In the genomic region with DNA sequence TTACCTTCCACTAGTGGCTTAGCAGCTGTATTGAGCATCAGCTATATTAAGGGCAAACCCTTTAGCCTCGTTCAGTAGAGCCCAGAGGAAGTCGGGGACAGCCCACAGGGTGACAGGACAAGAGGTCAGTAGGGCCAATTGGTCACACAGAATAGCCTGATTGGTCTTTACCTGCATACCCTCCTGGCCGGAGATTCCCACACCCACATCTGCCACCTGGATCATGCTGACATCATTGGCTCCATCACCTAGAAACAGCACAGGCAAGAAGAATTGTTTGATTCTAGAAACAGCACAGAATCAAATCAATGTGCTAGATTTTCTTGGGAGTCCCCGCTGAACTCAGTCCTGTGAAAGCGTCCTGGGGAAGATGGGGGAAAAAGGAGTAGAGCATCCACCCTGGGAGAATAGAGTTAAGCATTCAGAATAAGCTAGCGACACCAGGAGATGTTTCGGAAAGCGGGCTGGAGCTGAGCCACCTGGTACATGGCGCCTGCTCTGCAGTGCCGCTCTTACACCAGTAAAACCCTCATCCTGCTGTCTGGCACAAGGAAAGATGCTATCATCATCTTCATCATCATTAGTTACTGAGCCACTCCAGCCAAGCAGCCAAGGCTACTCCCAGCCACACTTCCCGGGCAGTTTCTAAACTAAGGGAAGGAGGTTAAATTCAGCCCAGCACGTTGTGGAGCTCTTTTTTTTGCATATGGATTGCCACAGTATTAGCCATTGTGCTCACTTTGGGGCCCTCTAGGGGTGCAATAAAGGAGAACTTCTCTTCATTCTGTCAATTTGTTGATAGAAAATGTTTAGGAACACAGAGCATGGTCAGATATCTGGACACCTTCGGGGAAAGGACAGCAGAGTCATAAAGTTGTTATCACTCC, we compare ENCODE assay signal across 10 cellular contexts.
A peak's percentile ranks its signal among the peaks of the same experiment; 100 is the strongest.
DNase-seq lines count a peak whose midpoint lies in the region; ATAC-seq and TF ChIP-seq lines count a peak whose summit lies in the region.
"Had no signal": no experiment of that assay in that cellular context is flagged by ENCODE, and none has a peak within 500 bp of the region (broad histone marks: within the 10 kb centered on the region; RNA-seq: fewer than 3 reads in every experiment).

No MANE protein-coding gene starts in this region.

- no peaks in the 10 kb centered on the region for H3K9me3 Mint-ChIP-seq in naive thymus-derived CD8-positive, alpha-beta T cell

- CTCF ChIA-PET in AG04450 (lab: Charles Lee): interaction anchor here (0.7 to 2.1 kb wide), 6 partner anchors 10 to 253 kb away, joined by 4 to 28 read pairs (median 6); no protein-coding TSS in a partner anchor

- no peak overlapping the region for H3K4me2 ChIP-seq in mesendoderm (ENCODE audit: low read length)

- peaks cover 0 to 85% (median 19%) of the 10 kb centered on the region in 3 donors for H3K36me3 Mint-ChIP-seq in naive thymus-derived CD8-positive, alpha-beta T cell

- no peak overlapping the region for H3K9ac ChIP-seq in mesendoderm (ENCODE audit: low read length)

- no peak overlapping the region for H4K8ac ChIP-seq in mesendoderm (ENCODE audit: low read depth, low read length)

- H2BK5ac ChIP-seq in mesendoderm (ENCODE audit: low read length): no peak overlapping the region

- H3K4me3 ChIP-seq in AG04450 (ENCODE audit: low read depth, low read length): no peak overlapping the region
- H3K4me3 ChIP-seq in cardiac fibroblast (replicated peaks in 1 of 2; ENCODE audit: low read depth in 2 of 2, low read length in 2 of 2): no peak overlapping the region
- H3K4me3 ChIP-seq in mesendoderm (ENCODE audit: low read length): no peak overlapping the region

- no peaks in the 10 kb centered on the region for H3K4me1 ChIP-seq in mesendoderm (ENCODE audit: control insufficient read depth, low read depth, low read length)

- no peak overlapping the region for H3K4ac ChIP-seq in mesendoderm (ENCODE audit: low read depth, low read length)

- no peak overlapping the region for H3K18ac ChIP-seq in mesendoderm (ENCODE audit: low read length)

- H4K5ac ChIP-seq in mesendoderm (ENCODE audit: low read length): no peak overlapping the region

- H3K27ac Mint-ChIP-seq in naive thymus-derived CD8-positive, alpha-beta T cell: no peak overlapping the region

- no peaks in the 10 kb centered on the region; the same call in 1 of the 2 replicates for H3K9me3 ChIP-seq in AG04450 (ENCODE audit: control insufficient read depth, insufficient read depth, low read length)

- H3K4me3 Mint-ChIP-seq in naive thymus-derived CD8-positive, alpha-beta T cell: no peak overlapping the region

- no peak overlapping the region for H2AK5ac ChIP-seq in mesendoderm (ENCODE audit: low read length)

- H2BK120ac ChIP-seq in mesendoderm (ENCODE audit: low read depth, low read length): no peak overlapping the region

- no peak overlapping the region for H2BK15ac ChIP-seq in mesendoderm (replicated peaks; ENCODE audit: low read depth)

- no peaks in the 10 kb centered on the region for H3K79me2 ChIP-seq in mesendoderm (ENCODE audit: control insufficient read depth, insufficient read depth, low read length)

- ATAC-seq in naive thymus-derived CD8-positive, alpha-beta T cell: no peak

- peaks cover 0 to 4% (median 0%) of the 10 kb centered on the region in 4 donors for H3K4me1 Mint-ChIP-seq in naive thymus-derived CD8-positive, alpha-beta T cell

- POLR2A ChIA-PET in AG04450 (lab: Yijun Ruan, JAX): no interaction called here
- POLR2A ChIA-PET in naive thymus-derived CD8-positive, alpha-beta T cell (lab: Charles Lee): no interaction called here

- H3K27ac ChIP-seq in AG04450 (ENCODE audit: low read depth, low read length) (no peak overlapping the region), mesendoderm (ENCODE audit: low read depth, low read length) (no peak overlapping the region)

- H3K36me3 ChIP-seq in mesendoderm (ENCODE audit: control insufficient read depth, insufficient read depth, low read length): no peaks in the 10 kb centered on the region

- WGBS in mesendoderm (ENCODE audit: extremely low coverage, insufficient coverage, low lambda C conversion rate): no CpG with 5 or more reads among the region's 13 CpGs

- TF ChIP-seq CTCF in AG04450 (IDR thresholded peaks at IDR 0.05; ENCODE audit: low read depth, low read length) (peak; percentile 49), LNCAP (IDR thresholded peaks at IDR 0.05) (peak; percentile 19; the same call in 1 of the 2 replicates), cardiac fibroblast (IDR thresholded peaks at IDR 0.05; ENCODE audit: low read depth, low read length) (no peak)

- H3K56ac ChIP-seq in mesendoderm (ENCODE audit: low read length): no peak overlapping the region

- no peak overlapping the region for H3K23ac ChIP-seq in mesendoderm (ENCODE audit: low read length)

- H3K27me3 Mint-ChIP-seq in naive thymus-derived CD8-positive, alpha-beta T cell: no peaks in the 10 kb centered on the region

- no peaks in the 10 kb centered on the region for H3K79me1 ChIP-seq in mesendoderm (ENCODE audit: low read length)

- H3K27me3 ChIP-seq in AG04450 (ENCODE audit: control insufficient read depth, insufficient read depth, low read length) (no peaks in the 10 kb centered on the region), mesendoderm (ENCODE audit: insufficient read depth, low read length, poor library complexity) (no peaks in the 10 kb centered on the region)

- no peak for DNase-seq in AG04450 (ENCODE audit: low read depth, low spot score)
- peak; percentile 16 to 42 for DNase-seq in cardiac fibroblast (ENCODE audit: low read depth in 2 of 2)
- peak; percentile 42 for DNase-seq in mesendoderm
- no peak for DNase-seq in NCI-H1048 (lab: John Stamatoyannopoulos, UW)
- no peak for DNase-seq in naive thymus-derived CD8-positive, alpha-beta T cell
- no peak for DNase-seq in NCI-H146 treated with DMSO at 0.1 percent for 48 hours (lab: John Stamatoyannopoulos, UW; ENCODE audit: unreplicated experiment)
- no peak for DNase-seq in cortex of kidney (lab: John Stamatoyannopoulos, UW)
- DNase-seq: activated gamma-delta T cell treated with Interleukin-2 at 50 U/mL for 16 hours, NCI-H510A treated with DMSO at 0.1 percent for 48 hours had no signal

Comparison
In these comparisons a context has a peak if more than half of its experiments do, and no peak if none do; other contexts are left out.
1. DNase-seq: peak in cardiac fibroblast (2 of 2) and mesendoderm (single experiment); none in AG04450 (single experiment), NCI-H1048 (single experiment), naive thymus-derived CD8-positive, alpha-beta T cell (0 of 10), NCI-H146 treated with DMSO at 0.1 percent for 48 hours (single experiment) and cortex of kidney (single experiment).